16 cellular contexts compared by ENCODE assay signal in genomic region chr2:24385366-24385765, GRCh38.
DNase-seq lines count a peak whose midpoint lies in the region; ATAC-seq and TF ChIP-seq lines count a peak whose summit lies in the region.
"Had no signal": no experiment of that assay in that cellular context is flagged by ENCODE, and none has a peak within 500 bp of the region (broad histone marks: within the 10 kb centered on the region; RNA-seq: fewer than 3 reads in every experiment).

No MANE protein-coding gene starts in this region.

- no peak for TF ChIP-seq CTCF in epithelial cell of esophagus (IDR thresholded peaks at IDR 0.05; ENCODE audit: insufficient read depth, low read depth, low read length, missing control alignments)

- peak overlapping the region in 1 of 2 donors; percentile 61 for H3K27ac Mint-ChIP-seq in stimulated activated naive CD8-positive, alpha-beta T cell treated with anti-CD3 and anti-CD28 coated beads, Interleukin-15, amount 100 ng/mL, for 72 hours
- H3K27ac Mint-ChIP-seq: CD4-positive, alpha-beta T cell; GM23338 had no signal

- no peak overlapping the region for H3K4me3 Mint-ChIP-seq in stimulated activated naive CD8-positive, alpha-beta T cell treated with anti-CD3 and anti-CD28 coated beads, Interleukin-15, amount 100 ng/mL, for 72 hours
- H3K4me3 Mint-ChIP-seq: CD4-positive, alpha-beta T cell; GM23338 had no signal

- no peaks in the 10 kb centered on the region for H3K27me3 Mint-ChIP-seq in stimulated activated naive CD8-positive, alpha-beta T cell treated with anti-CD3 and anti-CD28 coated beads, Interleukin-15, amount 100 ng/mL, for 72 hours
- H3K27me3 Mint-ChIP-seq: CD4-positive, alpha-beta T cell had no signal

- DNase-seq in DMS79 treated with DMSO at 0.1 percent for 48 hours (lab: John Stamatoyannopoulos, UW) (peak; percentile 7), DMS79 (lab: John Stamatoyannopoulos, UW) (no peak), epithelial cell of esophagus (ENCODE audit: low read depth) (peak; percentile 54), GF-D8 (lab: John Stamatoyannopoulos, UW) (no peak)
- no peak for DNase-seq in stimulated activated naive CD8-positive, alpha-beta T cell treated with anti-CD3 and anti-CD28 coated beads, Interleukin-15, amount 100 ng/mL, for 72 hours
- no peak for DNase-seq in stimulated activated naive CD8-positive, alpha-beta T cell treated with anti-CD3 and anti-CD28 coated beads, Interleukin-15, Interleukin-2, amounts not matched to agents 100 U/mL and 50 U/mL, for 24 hours
- DNase-seq in NK-92 treated with Interleukin-12 subunit alpha and Interleukin-12 subunit beta, amount 100 ng/mL, for 24 hours (lab: John Stamatoyannopoulos, UW), result no peak
- DNase-seq: AML-193; Caco-2; CD4-positive, alpha-beta T cell; EL; HCEC 1CT; IMR-90 had no signal

- no peaks in the 10 kb centered on the region for H3K9me3 Mint-ChIP-seq in stimulated activated naive CD8-positive, alpha-beta T cell treated with anti-CD3 and anti-CD28 coated beads, Interleukin-15, amount 100 ng/mL, for 72 hours
- H3K9me3 Mint-ChIP-seq: CD4-positive, alpha-beta T cell; GM23338 had no signal

- H3K4me1 Mint-ChIP-seq in stimulated activated naive CD8-positive, alpha-beta T cell treated with anti-CD3 and anti-CD28 coated beads, Interleukin-15, amount 100 ng/mL, for 72 hours, result no peaks in the 10 kb centered on the region

- no peak overlapping the region for H3K4me3 ChIP-seq in epithelial cell of esophagus (ENCODE audit: low read length)
- H3K4me3 ChIP-seq: A549, GM23338 had no signal

- ATAC-seq in stimulated activated naive CD8-positive, alpha-beta T cell treated with anti-CD3 and anti-CD28 coated beads, Interleukin-15, amount 100 ng/mL, for 72 hours, result peak; percentile 5
- no peak for ATAC-seq in stimulated activated naive CD8-positive, alpha-beta T cell treated with anti-CD3 and anti-CD28 coated beads, Interleukin-15, Interleukin-2, amounts not matched to agents 100 U/mL and 50 U/mL, for 24 hours
- ATAC-seq in HG02763 (IDR thresholded peaks at IDR 0.05; ENCODE audit: unreplicated experiment), result no peak
- ATAC-seq: A549, GM23338 had no signal

Comparison
In these comparisons a context has a peak if more than half of its experiments do, and no peak if none do; other contexts are left out.
1. DNase-seq: peak in DMS79 treated with DMSO at 0.1 percent for 48 hours (single experiment) and epithelial cell of esophagus (single experiment); none in DMS79 (single experiment), stimulated activated naive CD8-positive, alpha-beta T cell treated with anti-CD3 and anti-CD28 coated beads, Interleukin-15, amount 100 ng/mL, for 72 hours (0 of 2), stimulated activated naive CD8-positive, alpha-beta T cell treated with anti-CD3 and anti-CD28 coated beads, Interleukin-15, Interleukin-2, amounts not matched to agents 100 U/mL and 50 U/mL, for 24 hours (single experiment), NK-92 treated with Interleukin-12 subunit alpha and Interleukin-12 subunit beta, amount 100 ng/mL, for 24 hours (single experiment) and GF-D8 (single experiment).